8 cellular contexts compared by ENCODE assay signal in genomic region chr9:23492126-23493002, GRCh38.
DNase-seq lines count a peak whose midpoint lies in the region; ATAC-seq and TF ChIP-seq lines count a peak whose summit lies in the region.

No MANE protein-coding gene starts in this region.

- in situ Hi-C loops in KBM-7 (cut with MboI; ENCODE audit: low pct_unique_long_range_greater_than_20kb, low sequenced_read_pairs) = no loop called here
- in situ Hi-C loops in Panc1 (cut with HindIII; ENCODE audit: low pct_unique_long_range_greater_than_20kb, low sequenced_read_pairs) = no loop called here

- H3K27ac ChIP-seq in Panc1 (ENCODE audit: low read length) (no peak overlapping the region), foreskin keratinocyte (no peak overlapping the region)

- TF ChIP-seq CTCF in Panc1 (IDR thresholded peaks at IDR 0.05) = peak; percentile 46
- peak; percentile 73 for TF ChIP-seq CTCF in foreskin keratinocyte (conservative IDR thresholded peaks at IDR 0.05)

- H3K36me3 Mint-ChIP-seq in stimulated activated naive B cell treated with anti-CD40 and anti-IgM and Interleukin-4, amounts not matched to agents 10 μg/mL and 1 μg/mL and 100 μg/mL, for 72 hours = no peaks in the 10 kb centered on the region

- no peaks in the 10 kb centered on the region for H3K27me3 Mint-ChIP-seq in stimulated activated naive B cell treated with anti-CD40 and anti-IgM and Interleukin-4, amounts not matched to agents 10 μg/mL and 1 μg/mL and 100 μg/mL, for 72 hours

- no TSS peak for BruUV-seq in Panc1 (replicated peaks; lab: Mats Ljungman, UMichigan)

- H3K4me3 ChIP-seq in Panc1 (ENCODE audit: low read depth in 2 of 2, low read length in 2 of 2) = no peak overlapping the region

- H3K36me3 ChIP-seq in Panc1 (ENCODE audit: control insufficient read depth, insufficient read depth, low read length) = no peaks in the 10 kb centered on the region

- H3K9me3 Mint-ChIP-seq in stimulated activated naive B cell treated with anti-CD40 and anti-IgM and Interleukin-4, amounts not matched to agents 10 μg/mL and 1 μg/mL and 100 μg/mL, for 72 hours = no peaks in the 10 kb centered on the region

- H3K27ac Mint-ChIP-seq in stimulated activated naive B cell treated with anti-CD40 and anti-IgM and Interleukin-4, amounts not matched to agents 10 μg/mL and 1 μg/mL and 100 μg/mL, for 72 hours = no peak overlapping the region

- POLR2A ChIA-PET in Panc1 (lab: Charles Lee) = no interaction called here

- DNase-seq in GDM1 (lab: John Stamatoyannopoulos, UW) (peak; percentile 2), KBM-7 (peak; percentile 57), Panc1 (ENCODE audit: low read depth, low spot score) (peak; percentile 18), foreskin keratinocyte (peak; percentile 42 to 66), ureter (ENCODE audit: low spot score) (no peak)
- DNase-seq in stimulated activated naive B cell treated with anti-CD40 and anti-IgM and Interleukin-4, amounts not matched to agents 10 μg/mL and 1 μg/mL and 100 μg/mL, for 72 hours = no peak
- DNase-seq in activated CD8-positive, alpha-beta memory T cell treated with anti-CD3 and anti-CD28 coated beads for 24 hours = no peak

- intact Hi-C loops in Panc1 (cut with micrococcal nuclease; ENCODE audit: unreplicated experiment) = loop anchor here (5.0 kb wide), 1 partner anchor 370 kb away; no protein-coding TSS in a partner anchor

- no peaks in the 10 kb centered on the region for H3K27me3 ChIP-seq in Panc1 (ENCODE audit: control insufficient read depth, insufficient read depth, low read length)
- H3K27me3 ChIP-seq in foreskin keratinocyte = no peaks in the 10 kb centered on the region

- H3K4me1 ChIP-seq in Panc1 (ENCODE audit: control insufficient read depth, insufficient read depth, low read length) = no peaks in the 10 kb centered on the region
- H3K4me1 ChIP-seq in foreskin keratinocyte = peaks cover 8% of the 10 kb centered on the region

- no peaks in the 10 kb centered on the region for H3K9me3 ChIP-seq in Panc1 (ENCODE audit: control insufficient read depth, insufficient read depth, low read depth, low read length)

- H3K4me1 Mint-ChIP-seq in stimulated activated naive B cell treated with anti-CD40 and anti-IgM and Interleukin-4, amounts not matched to agents 10 μg/mL and 1 μg/mL and 100 μg/mL, for 72 hours = no peaks in the 10 kb centered on the region

- CTCF ChIA-PET in Panc1 (lab: Charles Lee) = no interaction called here

- ATAC-seq in Panc1 = peak; percentile 72; the same call in 1 of the 2 replicates
- peak; percentile 90 for ATAC-seq in foreskin keratinocyte
- peak; percentile 54 to 55 for ATAC-seq in stimulated activated naive B cell treated with anti-CD40 and anti-IgM and Interleukin-4, amounts not matched to agents 10 μg/mL and 1 μg/mL and 100 μg/mL, for 72 hours (replicated peaks)
- ATAC-seq in activated CD4-positive, CD25-positive, alpha-beta regulatory T cell treated with anti-CD3 and anti-CD28 coated beads, Interleukin-2, amount 50 U/mL, for 24 hours = no peak

- H3K4me3 Mint-ChIP-seq in stimulated activated naive B cell treated with anti-CD40 and anti-IgM and Interleukin-4, amounts not matched to agents 10 μg/mL and 1 μg/mL and 100 μg/mL, for 72 hours = no peak overlapping the region

Comparison
In these comparisons a context has a peak if more than half of its experiments do, and no peak if none do; other contexts are left out.
1. DNase-seq: peak in GDM1 (single experiment), KBM-7 (single experiment), Panc1 (single experiment) and foreskin keratinocyte (2 of 2); none in stimulated activated naive B cell treated with anti-CD40 and anti-IgM and Interleukin-4, amounts not matched to agents 10 μg/mL and 1 μg/mL and 100 μg/mL, for 72 hours (single experiment), activated CD8-positive, alpha-beta memory T cell treated with anti-CD3 and anti-CD28 coated beads for 24 hours (single experiment) and ureter (single experiment).
2. ATAC-seq: peak in Panc1 (single experiment), foreskin keratinocyte (single experiment) and stimulated activated naive B cell treated with anti-CD40 and anti-IgM and Interleukin-4, amounts not matched to agents 10 μg/mL and 1 μg/mL and 100 μg/mL, for 72 hours (2 of 2); none in activated CD4-positive, CD25-positive, alpha-beta regulatory T cell treated with anti-CD3 and anti-CD28 coated beads, Interleukin-2, amount 50 U/mL, for 24 hours (0 of 2).